ENCODE assay signal across 28 cellular contexts in genomic region chr9:133680250-133680975, GRCh38. TPM values are rescaled to one million over a fixed set of nuclear protein-coding genes. Genes with fewer than 3 reads are reported as not detected.
DNase-seq lines count a peak whose midpoint lies in the region; ATAC-seq and TF ChIP-seq lines count a peak whose summit lies in the region.
"Had no signal": no experiment of that assay in that cellular context is flagged by ENCODE, and none has a peak within 500 bp of the region (broad histone marks: within the 10 kb centered on the region; RNA-seq: fewer than 3 reads in every experiment).

No MANE protein-coding gene starts in this region.

- peaks cover 9% of the 10 kb centered on the region for H3K27me3 ChIP-seq in left ventricle myocardium inferior (ENCODE audit: low read depth)
- H3K27me3 ChIP-seq: colonic mucosa, left lung, tibial nerve had no signal

- H3K27me3 Mint-ChIP-seq in activated T-helper 17 cell treated with anti-CD3 and anti-CD28 coated beads, Interleukin-2, amount 50 U/mL, for 72 hours, result no peaks in the 10 kb centered on the region
- H3K27me3 Mint-ChIP-seq: activated CD4-positive, alpha-beta T cell treated with anti-CD3 and anti-CD28 coated beads for 36 hours had no signal

- H3K27ac ChIP-seq in left ventricle myocardium inferior (replicated peaks), result peak overlapping the region; percentile 48
- H3K27ac ChIP-seq: colonic mucosa, left lung, PC-9, tibial nerve had no signal

- TF ChIP-seq CTCF in left ventricle myocardium inferior (IDR thresholded peaks at IDR 0.05; ENCODE audit: borderline replicate concordance), result no peak

- no peaks in the 10 kb centered on the region for H3K9me3 ChIP-seq in left ventricle myocardium inferior (replicated peaks)
- H3K9me3 ChIP-seq: colonic mucosa, left lung, tibial nerve had no signal

- DNase-seq in Right ventricle myocardium superior, result peak; percentile 36
- DNase-seq in cardiac septum (ENCODE audit: low spot score), result no peak
- peak; percentile 11 for DNase-seq in left ventricle myocardium inferior
- peak; percentile 24 for DNase-seq in posterior vena cava (ENCODE audit: low spot score)
- no peak for DNase-seq in KBM-7
- no peak for DNase-seq in NCI-H1930 (lab: John Stamatoyannopoulos, UW)
- no peak for DNase-seq in LoVo (ENCODE audit: low spot score)
- DNase-seq: activated CD4-positive, alpha-beta T cell treated with anti-CD3 and anti-CD28 coated beads for 36 hours; activated effector memory CD4-positive, alpha-beta T cell treated with anti-CD3 and anti-CD28 coated beads, Interleukin-2, amount 50 U/mL, for 16 hours; colonic mucosa; effector CD8-positive, alpha-beta T cell; midbrain; naive B cell; NCI-H146; PC-9; SHP77; stimulated activated CD4-positive, alpha-beta T cell treated with anti-CD3 and anti-CD28 coated beads, Interleukin-15, amount 100 ng/mL, for 24 hours; stimulated activated CD4-positive, alpha-beta T cell treated with anti-CD3 and anti-CD28 coated beads, Interleukin-4, amount 100 ng/mL, for 4 hours had no signal

- H3K4me1 ChIP-seq in left ventricle myocardium inferior, result peaks cover 48% of the 10 kb centered on the region
- H3K4me1 ChIP-seq: colonic mucosa had no signal

- peaks cover 8% of the 10 kb centered on the region for H3K4me1 Mint-ChIP-seq in activated T-helper 17 cell treated with anti-CD3 and anti-CD28 coated beads, Interleukin-2, amount 50 U/mL, for 72 hours

- no peak for ATAC-seq in Right ventricle myocardium superior (ENCODE audit: poor library complexity)
- ATAC-seq in activated T-helper 17 cell treated with anti-CD3 and anti-CD28 coated beads, Interleukin-2, amount 50 U/mL, for 72 hours (replicated peaks), result no peak
- ATAC-seq: activated CD4-positive, alpha-beta T cell treated with anti-CD3 and anti-CD28 coated beads for 36 hours; HCT116; left lung had no signal

- H3K4me3 Mint-ChIP-seq in activated T-helper 17 cell treated with anti-CD3 and anti-CD28 coated beads, Interleukin-2, amount 50 U/mL, for 72 hours, result no peak overlapping the region
- H3K4me3 Mint-ChIP-seq: activated CD4-positive, alpha-beta T cell treated with anti-CD3 and anti-CD28 coated beads for 36 hours; naive B cell; T-helper 2 cell treated with Interferon-gamma antibody and Interleukin-4, amounts not matched to agents 5 μg/mL and 100 μg/mL, for 36 hours had no signal

- in situ Hi-C loops in KBM-7 (cut with MboI; ENCODE audit: low pct_unique_long_range_greater_than_20kb, low sequenced_read_pairs), result no loop called here

- intact Hi-C loops in Right ventricle myocardium superior (cut with DNase I) (no loop called here), cardiac septum (cut with DNase I) (loop anchor here (5.0 kb wide), 1 partner anchor 98 kb away; no protein-coding TSS in a partner anchor), left ventricle myocardium inferior (cut with micrococcal nuclease) (no loop called here), posterior vena cava (cut with DNase I) (loop anchor here in 1 of 2 donors (10.0 kb wide), 1 partner anchor 76 kb away; the partner anchor contains the start of gene FAM163B)

- no peaks in the 10 kb centered on the region for H3K9me3 Mint-ChIP-seq in activated T-helper 17 cell treated with anti-CD3 and anti-CD28 coated beads, Interleukin-2, amount 50 U/mL, for 72 hours
- H3K9me3 Mint-ChIP-seq: naive B cell; T-helper 2 cell treated with Interferon-gamma antibody and Interleukin-4, amounts not matched to agents 5 μg/mL and 100 μg/mL, for 36 hours had no signal

- H3K36me3 Mint-ChIP-seq in activated T-helper 17 cell treated with anti-CD3 and anti-CD28 coated beads, Interleukin-2, amount 50 U/mL, for 72 hours (ENCODE audit: low read depth), result no peaks in the 10 kb centered on the region
- H3K36me3 Mint-ChIP-seq: naive B cell had no signal

- peak overlapping the region; percentile 66 for H3K27ac Mint-ChIP-seq in activated T-helper 17 cell treated with anti-CD3 and anti-CD28 coated beads, Interleukin-2, amount 50 U/mL, for 72 hours
- H3K27ac Mint-ChIP-seq: activated CD4-positive, alpha-beta T cell treated with anti-CD3 and anti-CD28 coated beads for 36 hours; T-helper 2 cell treated with Interferon-gamma antibody and Interleukin-4, amounts not matched to agents 5 μg/mL and 100 μg/mL, for 36 hours had no signal

- H3K4me3 ChIP-seq in left ventricle myocardium inferior, result no peak overlapping the region
- H3K4me3 ChIP-seq: colonic mucosa, left lung, PC-9, tibial nerve had no signal

- H3K36me3 ChIP-seq in left ventricle myocardium inferior, result no peaks in the 10 kb centered on the region
- H3K36me3 ChIP-seq: colonic mucosa, left lung, tibial nerve had no signal

RNA-seq across cellular contexts. Expression of gene DBH, which starts 44.2 kb away (rescaled TPM):
- not detected for total RNA-seq in Right ventricle myocardium superior
- total RNA-seq in cardiac septum, result not detected
- total RNA-seq in activated T-helper 17 cell treated with anti-CD3 and anti-CD28 coated beads, Interleukin-2, amount 50 U/mL, for 72 hours, result not detected
- total RNA-seq in left ventricle myocardium inferior, result not detected
- not detected for total RNA-seq in posterior vena cava
- total RNA-seq: activated CD4-positive, alpha-beta T cell treated with anti-CD3 and anti-CD28 coated beads for 36 hours; activated CD8-positive, alpha-beta memory T cell treated with anti-CD3 and anti-CD28 coated beads for 36 hours; colonic mucosa; epithelial cell of proximal tubule; G401; glomerular endothelial cell; LHCN-M2; PC-9 had no signal

RNA-seq across cellular contexts. Expression of gene SARDH, which starts 57.7 kb away (rescaled TPM):
- total RNA-seq in Right ventricle myocardium superior, result 0.94 TPM
- 1.3 TPM for total RNA-seq in cardiac septum
- 1 to 10 TPM; 2.7 to 2.8 TPM for total RNA-seq in activated T-helper 17 cell treated with anti-CD3 and anti-CD28 coated beads, Interleukin-2, amount 50 U/mL, for 72 hours
- 0.63 TPM for total RNA-seq in left ventricle myocardium inferior
- total RNA-seq in posterior vena cava, result 1 to 10 TPM in 1 of 2 donors, under 1 TPM in 1; 0.62 to 1.8 TPM

Comparison
In these comparisons a context has a peak if more than half of its experiments do, and no peak if none do; other contexts are left out.
1. DNase-seq: peak in Right ventricle myocardium superior (single experiment), left ventricle myocardium inferior (single experiment) and posterior vena cava (single experiment); none in cardiac septum (single experiment), KBM-7 (single experiment), NCI-H1930 (0 of 2) and LoVo (single experiment).